1 cellular context compared by ENCODE assay signal in the genomic region with DNA sequence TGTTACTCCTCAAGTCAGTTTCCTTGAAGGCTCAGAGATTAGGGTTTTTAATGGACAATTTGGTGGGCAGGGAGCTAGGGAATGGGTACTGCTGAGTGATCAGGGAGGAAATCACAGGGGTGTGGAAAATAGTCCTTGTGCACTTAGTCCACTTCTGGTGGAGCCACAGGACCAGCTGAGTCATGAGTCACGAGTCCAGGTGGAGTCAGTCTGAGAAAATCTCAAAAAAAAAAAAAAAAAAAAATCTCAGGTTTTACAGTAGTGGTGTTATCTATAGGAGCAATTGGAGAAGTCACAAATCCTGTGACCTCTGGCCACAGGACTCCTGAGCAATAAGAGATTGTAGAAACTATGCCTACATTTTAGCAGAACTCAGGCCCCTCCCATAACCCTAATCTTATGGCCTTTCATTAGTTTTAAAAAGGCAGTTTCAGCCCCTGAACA.
TF ChIP-seq lines count a peak whose summit lies in the region.

No MANE protein-coding gene starts in this region.

TF ChIP-seq in WTC11, 78 proteins besides CTCF, POLR2A, EP300 and RAD21:
- TF ChIP-seq, protein P1, sequence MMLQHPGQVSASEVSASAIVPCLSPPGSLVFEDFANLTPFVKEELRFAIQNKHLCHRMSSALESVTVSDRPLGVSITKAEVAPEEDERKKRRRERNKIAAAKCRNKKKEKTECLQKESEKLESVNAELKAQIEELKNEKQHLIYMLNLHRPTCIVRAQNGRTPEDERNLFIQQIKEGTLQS (CRISPR knock-in tag; conservative IDR thresholded peaks at IDR 0.05): no peak
- no peak for TF ChIP-seq ATF1 (CRISPR knock-in tag; IDR thresholded peaks at IDR 0.05)
